In the genomic region with DNA sequence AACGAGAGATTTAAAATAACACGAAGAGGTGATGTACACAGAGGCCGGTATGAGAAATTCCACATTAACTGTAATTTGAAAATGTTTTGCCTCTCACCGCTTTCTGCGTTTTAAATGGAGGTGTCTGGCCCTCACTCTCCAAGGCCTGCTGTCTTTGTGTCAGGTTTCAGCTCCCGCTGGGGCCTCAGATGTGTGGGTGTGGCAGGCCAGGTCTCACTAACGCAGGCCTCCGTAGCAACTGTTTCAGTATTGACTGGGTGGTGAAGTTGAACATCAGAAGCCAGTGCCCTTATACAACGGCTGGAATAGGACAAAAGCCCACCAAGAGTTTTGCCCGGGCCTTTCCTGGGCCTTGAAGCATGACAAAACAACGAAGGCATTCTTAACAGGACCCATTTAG, we compare ENCODE assay signal across 1 cellular context.
TF ChIP-seq lines count a peak whose summit lies in the region.

No MANE protein-coding gene starts in this region.

TF ChIP-seq in GM23338, 12 proteins besides CTCF, POLR2A, EP300 and RAD21 (continued from another document):
- TF ChIP-seq, protein P1, sequence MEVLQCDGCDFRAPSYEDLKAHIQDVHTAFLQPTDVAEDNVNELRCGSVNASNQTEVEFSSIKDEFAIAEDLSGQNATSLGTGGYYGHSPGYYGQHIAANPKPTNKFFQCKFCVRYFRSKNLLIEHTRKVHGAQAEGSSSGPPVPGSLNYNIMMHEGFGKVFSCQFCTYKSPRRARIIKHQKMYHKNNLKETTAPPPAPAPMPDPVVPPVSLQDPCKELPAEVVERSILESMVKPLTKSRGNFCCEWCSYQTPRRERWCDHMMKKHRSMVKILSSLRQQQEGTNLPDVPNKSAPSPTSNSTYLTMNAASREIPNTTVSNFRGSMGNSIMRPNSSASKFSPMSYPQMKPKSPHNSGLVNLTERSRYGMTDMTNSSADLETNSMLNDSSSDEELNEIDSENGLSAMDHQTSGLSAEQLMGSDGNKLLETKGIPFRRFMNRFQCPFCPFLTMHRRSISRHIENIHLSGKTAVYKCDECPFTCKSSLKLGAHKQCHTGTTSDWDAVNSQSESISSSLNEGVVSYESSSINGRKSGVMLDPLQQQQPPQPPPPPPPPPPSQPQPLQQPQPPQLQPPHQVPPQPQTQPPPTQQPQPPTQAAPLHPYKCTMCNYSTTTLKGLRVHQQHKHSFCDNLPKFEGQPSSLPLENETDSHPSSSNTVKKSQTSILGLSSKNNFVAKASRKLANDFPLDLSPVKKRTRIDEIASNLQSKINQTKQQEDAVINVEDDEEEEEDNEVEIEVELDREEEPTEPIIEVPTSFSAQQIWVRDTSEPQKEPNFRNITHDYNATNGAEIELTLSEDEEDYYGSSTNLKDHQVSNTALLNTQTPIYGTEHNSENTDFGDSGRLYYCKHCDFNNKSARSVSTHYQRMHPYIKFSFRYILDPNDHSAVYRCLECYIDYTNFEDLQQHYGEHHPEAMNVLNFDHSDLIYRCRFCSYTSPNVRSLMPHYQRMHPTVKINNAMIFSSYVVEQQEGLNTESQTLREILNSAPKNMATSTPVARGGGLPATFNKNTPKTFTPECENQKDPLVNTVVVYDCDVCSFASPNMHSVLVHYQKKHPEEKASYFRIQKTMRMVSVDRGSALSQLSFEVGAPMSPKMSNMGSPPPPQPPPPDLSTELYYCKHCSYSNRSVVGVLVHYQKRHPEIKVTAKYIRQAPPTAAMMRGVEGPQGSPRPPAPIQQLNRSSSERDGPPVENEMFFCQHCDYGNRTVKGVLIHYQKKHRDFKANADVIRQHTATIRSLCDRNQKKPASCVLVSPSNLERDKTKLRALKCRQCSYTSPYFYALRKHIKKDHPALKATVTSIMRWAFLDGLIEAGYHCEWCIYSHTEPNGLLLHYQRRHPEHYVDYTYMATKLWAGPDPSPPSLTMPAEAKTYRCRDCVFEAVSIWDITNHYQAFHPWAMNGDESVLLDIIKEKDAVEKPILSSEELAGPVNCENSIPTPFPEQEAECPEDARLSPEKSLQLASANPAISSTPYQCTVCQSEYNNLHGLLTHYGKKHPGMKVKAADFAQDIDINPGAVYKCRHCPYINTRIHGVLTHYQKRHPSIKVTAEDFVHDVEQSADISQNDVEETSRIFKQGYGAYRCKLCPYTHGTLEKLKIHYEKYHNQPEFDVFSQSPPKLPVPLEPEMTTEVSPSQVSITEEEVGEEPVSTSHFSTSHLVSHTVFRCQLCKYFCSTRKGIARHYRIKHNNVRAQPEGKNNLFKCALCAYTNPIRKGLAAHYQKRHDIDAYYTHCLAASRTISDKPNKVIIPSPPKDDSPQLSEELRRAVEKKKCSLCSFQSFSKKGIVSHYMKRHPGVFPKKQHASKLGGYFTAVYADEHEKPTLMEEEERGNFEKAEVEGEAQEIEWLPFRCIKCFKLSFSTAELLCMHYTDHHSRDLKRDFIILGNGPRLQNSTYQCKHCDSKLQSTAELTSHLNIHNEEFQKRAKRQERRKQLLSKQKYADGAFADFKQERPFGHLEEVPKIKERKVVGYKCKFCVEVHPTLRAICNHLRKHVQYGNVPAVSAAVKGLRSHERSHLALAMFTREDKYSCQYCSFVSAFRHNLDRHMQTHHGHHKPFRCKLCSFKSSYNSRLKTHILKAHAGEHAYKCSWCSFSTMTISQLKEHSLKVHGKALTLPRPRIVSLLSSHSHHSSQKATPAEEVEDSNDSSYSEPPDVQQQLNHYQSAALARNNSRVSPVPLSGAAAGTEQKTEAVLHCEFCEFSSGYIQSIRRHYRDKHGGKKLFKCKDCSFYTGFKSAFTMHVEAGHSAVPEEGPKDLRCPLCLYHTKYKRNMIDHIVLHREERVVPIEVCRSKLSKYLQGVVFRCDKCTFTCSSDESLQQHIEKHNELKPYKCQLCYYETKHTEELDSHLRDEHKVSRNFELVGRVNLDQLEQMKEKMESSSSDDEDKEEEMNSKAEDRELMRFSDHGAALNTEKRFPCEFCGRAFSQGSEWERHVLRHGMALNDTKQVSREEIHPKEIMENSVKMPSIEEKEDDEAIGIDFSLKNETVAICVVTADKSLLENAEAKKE (CRISPR knock-in tag; IDR thresholded peaks at IDR 0.05): no peak
- TF ChIP-seq, protein P2, sequence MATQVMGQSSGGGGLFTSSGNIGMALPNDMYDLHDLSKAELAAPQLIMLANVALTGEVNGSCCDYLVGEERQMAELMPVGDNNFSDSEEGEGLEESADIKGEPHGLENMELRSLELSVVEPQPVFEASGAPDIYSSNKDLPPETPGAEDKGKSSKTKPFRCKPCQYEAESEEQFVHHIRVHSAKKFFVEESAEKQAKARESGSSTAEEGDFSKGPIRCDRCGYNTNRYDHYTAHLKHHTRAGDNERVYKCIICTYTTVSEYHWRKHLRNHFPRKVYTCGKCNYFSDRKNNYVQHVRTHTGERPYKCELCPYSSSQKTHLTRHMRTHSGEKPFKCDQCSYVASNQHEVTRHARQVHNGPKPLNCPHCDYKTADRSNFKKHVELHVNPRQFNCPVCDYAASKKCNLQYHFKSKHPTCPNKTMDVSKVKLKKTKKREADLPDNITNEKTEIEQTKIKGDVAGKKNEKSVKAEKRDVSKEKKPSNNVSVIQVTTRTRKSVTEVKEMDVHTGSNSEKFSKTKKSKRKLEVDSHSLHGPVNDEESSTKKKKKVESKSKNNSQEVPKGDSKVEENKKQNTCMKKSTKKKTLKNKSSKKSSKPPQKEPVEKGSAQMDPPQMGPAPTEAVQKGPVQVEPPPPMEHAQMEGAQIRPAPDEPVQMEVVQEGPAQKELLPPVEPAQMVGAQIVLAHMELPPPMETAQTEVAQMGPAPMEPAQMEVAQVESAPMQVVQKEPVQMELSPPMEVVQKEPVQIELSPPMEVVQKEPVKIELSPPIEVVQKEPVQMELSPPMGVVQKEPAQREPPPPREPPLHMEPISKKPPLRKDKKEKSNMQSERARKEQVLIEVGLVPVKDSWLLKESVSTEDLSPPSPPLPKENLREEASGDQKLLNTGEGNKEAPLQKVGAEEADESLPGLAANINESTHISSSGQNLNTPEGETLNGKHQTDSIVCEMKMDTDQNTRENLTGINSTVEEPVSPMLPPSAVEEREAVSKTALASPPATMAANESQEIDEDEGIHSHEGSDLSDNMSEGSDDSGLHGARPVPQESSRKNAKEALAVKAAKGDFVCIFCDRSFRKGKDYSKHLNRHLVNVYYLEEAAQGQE (IDR thresholded peaks at IDR 0.05; ENCODE audit: unreplicated experiment): no peak
- TF ChIP-seq NANOG (IDR thresholded peaks at IDR 0.05; ENCODE audit: borderline replicate concordance) (no peak), STAT1 (IDR thresholded peaks at IDR 0.05; ENCODE audit: unreplicated experiment) (no peak)
TF ChIP-seq in GM23338: peak in this region for 0.
